Comparison of ENCODE assay signal across 22 cellular contexts in genomic region chr4:57318694-57319093, GRCh38.
A peak's percentile ranks its signal among the peaks of the same experiment; 100 is the strongest.
DNase-seq lines count a peak whose midpoint lies in the region; ATAC-seq, FAIRE-seq and TF ChIP-seq lines count a peak whose summit lies in the region.
"Had no signal": no experiment of that assay in that cellular context is flagged by ENCODE, and none has a peak within 500 bp of the region (broad histone marks: within the 10 kb centered on the region; RNA-seq: fewer than 3 reads in every experiment).

No MANE protein-coding gene starts in this region.

- no peaks in the 10 kb centered on the region for H3K9me3 Mint-ChIP-seq in stimulated activated naive B cell treated with anti-CD40 and anti-IgM and Interleukin-4, amounts not matched to agents 10 μg/mL and 1 μg/mL and 100 μg/mL, for 72 hours

- H3K36me3 ChIP-seq in RWPE2 (ENCODE audit: low read depth) (no peaks in the 10 kb centered on the region), esophagus muscularis mucosa (no peaks in the 10 kb centered on the region)
- H3K36me3 ChIP-seq: BE2C, Peyer's patch, SJCRH30 had no signal

- TF ChIP-seq CTCF in RWPE2 (IDR thresholded peaks at IDR 0.05; ENCODE audit: poor library complexity, severe bottlenecking) (no peak), esophagus muscularis mucosa (IDR thresholded peaks at IDR 0.05) (no peak)

- no peaks in the 10 kb centered on the region for H3K27me3 Mint-ChIP-seq in stimulated activated naive B cell treated with anti-CD40 and anti-IgM and Interleukin-4, amounts not matched to agents 10 μg/mL and 1 μg/mL and 100 μg/mL, for 72 hours

- 88% methylated on average over 3 of the region's 3 CpGs for WGBS in esophagus muscularis mucosa

- ATAC-seq in RWPE2 (ENCODE audit: low read depth) (peak; percentile 41), HG03135 (IDR thresholded peaks at IDR 0.05; ENCODE audit: unreplicated experiment) (no peak)
- ATAC-seq in stimulated activated naive B cell treated with anti-CD40 and anti-IgM and Interleukin-4, amounts not matched to agents 10 μg/mL and 1 μg/mL and 100 μg/mL, for 72 hours (replicated peaks) = no peak
- ATAC-seq: K562 had no signal

- H3K4me3 ChIP-seq in RWPE2 (ENCODE audit: severe bottlenecking) (no peak overlapping the region), esophagus muscularis mucosa (no peak overlapping the region)
- H3K4me3 ChIP-seq: K562, Peyer's patch, SJCRH30 had no signal

- no peak for TF ChIP-seq EP300 in esophagus muscularis mucosa (IDR thresholded peaks at IDR 0.05)

- peak; percentile 34 for DNase-seq in ELR (ENCODE audit: low read depth)
- DNase-seq in RWPE2 (ENCODE audit: low spot score) = no peak
- DNase-seq in epithelial cell of prostate (ENCODE audit: low read depth, low spot score) = peak; percentile 45
- no peak for DNase-seq in urothelium cell line (ENCODE audit: low spot score)
- DNase-seq in esophagus muscularis mucosa (ENCODE audit: extremely low spot score) = no peak
- DNase-seq in stimulated activated naive B cell treated with anti-CD40 and anti-IgM and Interleukin-4, amounts not matched to agents 10 μg/mL and 1 μg/mL and 100 μg/mL, for 72 hours = no peak
- DNase-seq: BE2C; CD8-positive, alpha-beta memory T cell; DMS 273 treated with DMSO at 0.1 percent for 48 hours; DMS79; H7; Kasumi-1; NCI-H2029; NCI-H446 treated with DMSO at 0.1 percent for 48 hours; NCI-H526 treated with DMSO at 0.1 percent for 48 hours; Peyer's patch; SJCRH30 had no signal

- peak; percentile 70 for FAIRE-seq in urothelium cell line (lab: Jason Lieb, UNC)
- FAIRE-seq: GM19239, HTR-8/SVneo, K562 had no signal

- no peaks in the 10 kb centered on the region for H3K36me3 Mint-ChIP-seq in stimulated activated naive B cell treated with anti-CD40 and anti-IgM and Interleukin-4, amounts not matched to agents 10 μg/mL and 1 μg/mL and 100 μg/mL, for 72 hours
- H3K36me3 Mint-ChIP-seq: CD14-positive monocyte; CD8-positive, alpha-beta memory T cell had no signal

- H3K27me3 ChIP-seq in RWPE2 (ENCODE audit: insufficient read depth, poor library complexity, severe bottlenecking) = no peaks in the 10 kb centered on the region
- H3K27me3 ChIP-seq in esophagus muscularis mucosa = no peaks in the 10 kb centered on the region
- H3K27me3 ChIP-seq: Peyer's patch, SJCRH30 had no signal

- H3K9me3 ChIP-seq in RWPE2 (ENCODE audit: severe bottlenecking) = no peaks in the 10 kb centered on the region
- H3K9me3 ChIP-seq in esophagus muscularis mucosa = no peaks in the 10 kb centered on the region
- H3K9me3 ChIP-seq: BE2C, Peyer's patch, SJCRH30 had no signal

- H3K4me1 Mint-ChIP-seq in stimulated activated naive B cell treated with anti-CD40 and anti-IgM and Interleukin-4, amounts not matched to agents 10 μg/mL and 1 μg/mL and 100 μg/mL, for 72 hours = no peaks in the 10 kb centered on the region
- H3K4me1 Mint-ChIP-seq: CD14-positive monocyte; CD8-positive, alpha-beta memory T cell had no signal

- intact Hi-C loops in esophagus muscularis mucosa (cut with DNase I) = no loop called here

- H3K4me3 Mint-ChIP-seq in stimulated activated naive B cell treated with anti-CD40 and anti-IgM and Interleukin-4, amounts not matched to agents 10 μg/mL and 1 μg/mL and 100 μg/mL, for 72 hours = no peak overlapping the region
- H3K4me3 Mint-ChIP-seq: CD14-positive monocyte; CD8-positive, alpha-beta memory T cell had no signal

- TF ChIP-seq POLR2A in esophagus muscularis mucosa (IDR thresholded peaks at IDR 0.05; ENCODE audit: low read depth) = no peak

- H3K27ac Mint-ChIP-seq in stimulated activated naive B cell treated with anti-CD40 and anti-IgM and Interleukin-4, amounts not matched to agents 10 μg/mL and 1 μg/mL and 100 μg/mL, for 72 hours = no peak overlapping the region
- H3K27ac Mint-ChIP-seq: CD14-positive monocyte; CD8-positive, alpha-beta memory T cell had no signal

- no peaks in the 10 kb centered on the region for H3K4me1 ChIP-seq in RWPE2 (ENCODE audit: insufficient read depth, poor library complexity, severe bottlenecking)
- no peaks in the 10 kb centered on the region for H3K4me1 ChIP-seq in esophagus muscularis mucosa
- H3K4me1 ChIP-seq: BE2C, Peyer's patch had no signal

- no peak overlapping the region for H3K27ac ChIP-seq in RWPE2 (ENCODE audit: poor library complexity, severe bottlenecking)
- no peak overlapping the region for H3K27ac ChIP-seq in epithelial cell of prostate
- H3K27ac ChIP-seq in esophagus muscularis mucosa (replicated peaks in 1 of 4) = no peak overlapping the region
- H3K27ac ChIP-seq: Peyer's patch, SJCRH30 had no signal

Comparison
In these comparisons a context has a peak if more than half of its experiments do, and no peak if none do; other contexts are left out.
1. DNase-seq: peak in ELR (single experiment) and epithelial cell of prostate (single experiment); none in RWPE2 (single experiment), urothelium cell line (single experiment), esophagus muscularis mucosa (single experiment) and stimulated activated naive B cell treated with anti-CD40 and anti-IgM and Interleukin-4, amounts not matched to agents 10 μg/mL and 1 μg/mL and 100 μg/mL, for 72 hours (single experiment).